Comparison of ENCODE assay signal across 1 cellular context in the genomic region with DNA sequence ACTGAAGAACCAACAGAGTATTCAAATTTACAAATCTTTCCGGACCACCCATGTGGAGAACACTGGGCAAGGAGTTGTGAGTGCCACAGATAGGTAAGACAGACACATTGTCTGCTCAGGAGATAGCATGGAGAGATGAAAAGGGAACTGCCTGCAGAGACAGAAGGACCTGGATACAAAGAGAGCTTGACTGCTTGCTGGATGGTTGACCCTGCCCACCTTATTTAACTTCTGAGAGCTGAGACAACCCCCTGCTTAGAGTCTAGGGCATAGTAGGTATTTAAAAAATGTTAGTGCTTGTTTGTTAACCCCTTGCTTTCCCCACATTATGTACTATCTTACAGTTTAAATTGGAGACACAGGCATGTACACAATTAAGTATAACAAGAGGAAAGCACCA.
A peak's percentile ranks its signal among the peaks of the same experiment; 100 is the strongest.
TF ChIP-seq lines count a peak whose summit lies in the region.

No MANE protein-coding gene starts in this region.

TF ChIP-seq in GM23338, 12 proteins besides CTCF, POLR2A, EP300 and RAD21:
- TF ChIP-seq, protein P1, sequence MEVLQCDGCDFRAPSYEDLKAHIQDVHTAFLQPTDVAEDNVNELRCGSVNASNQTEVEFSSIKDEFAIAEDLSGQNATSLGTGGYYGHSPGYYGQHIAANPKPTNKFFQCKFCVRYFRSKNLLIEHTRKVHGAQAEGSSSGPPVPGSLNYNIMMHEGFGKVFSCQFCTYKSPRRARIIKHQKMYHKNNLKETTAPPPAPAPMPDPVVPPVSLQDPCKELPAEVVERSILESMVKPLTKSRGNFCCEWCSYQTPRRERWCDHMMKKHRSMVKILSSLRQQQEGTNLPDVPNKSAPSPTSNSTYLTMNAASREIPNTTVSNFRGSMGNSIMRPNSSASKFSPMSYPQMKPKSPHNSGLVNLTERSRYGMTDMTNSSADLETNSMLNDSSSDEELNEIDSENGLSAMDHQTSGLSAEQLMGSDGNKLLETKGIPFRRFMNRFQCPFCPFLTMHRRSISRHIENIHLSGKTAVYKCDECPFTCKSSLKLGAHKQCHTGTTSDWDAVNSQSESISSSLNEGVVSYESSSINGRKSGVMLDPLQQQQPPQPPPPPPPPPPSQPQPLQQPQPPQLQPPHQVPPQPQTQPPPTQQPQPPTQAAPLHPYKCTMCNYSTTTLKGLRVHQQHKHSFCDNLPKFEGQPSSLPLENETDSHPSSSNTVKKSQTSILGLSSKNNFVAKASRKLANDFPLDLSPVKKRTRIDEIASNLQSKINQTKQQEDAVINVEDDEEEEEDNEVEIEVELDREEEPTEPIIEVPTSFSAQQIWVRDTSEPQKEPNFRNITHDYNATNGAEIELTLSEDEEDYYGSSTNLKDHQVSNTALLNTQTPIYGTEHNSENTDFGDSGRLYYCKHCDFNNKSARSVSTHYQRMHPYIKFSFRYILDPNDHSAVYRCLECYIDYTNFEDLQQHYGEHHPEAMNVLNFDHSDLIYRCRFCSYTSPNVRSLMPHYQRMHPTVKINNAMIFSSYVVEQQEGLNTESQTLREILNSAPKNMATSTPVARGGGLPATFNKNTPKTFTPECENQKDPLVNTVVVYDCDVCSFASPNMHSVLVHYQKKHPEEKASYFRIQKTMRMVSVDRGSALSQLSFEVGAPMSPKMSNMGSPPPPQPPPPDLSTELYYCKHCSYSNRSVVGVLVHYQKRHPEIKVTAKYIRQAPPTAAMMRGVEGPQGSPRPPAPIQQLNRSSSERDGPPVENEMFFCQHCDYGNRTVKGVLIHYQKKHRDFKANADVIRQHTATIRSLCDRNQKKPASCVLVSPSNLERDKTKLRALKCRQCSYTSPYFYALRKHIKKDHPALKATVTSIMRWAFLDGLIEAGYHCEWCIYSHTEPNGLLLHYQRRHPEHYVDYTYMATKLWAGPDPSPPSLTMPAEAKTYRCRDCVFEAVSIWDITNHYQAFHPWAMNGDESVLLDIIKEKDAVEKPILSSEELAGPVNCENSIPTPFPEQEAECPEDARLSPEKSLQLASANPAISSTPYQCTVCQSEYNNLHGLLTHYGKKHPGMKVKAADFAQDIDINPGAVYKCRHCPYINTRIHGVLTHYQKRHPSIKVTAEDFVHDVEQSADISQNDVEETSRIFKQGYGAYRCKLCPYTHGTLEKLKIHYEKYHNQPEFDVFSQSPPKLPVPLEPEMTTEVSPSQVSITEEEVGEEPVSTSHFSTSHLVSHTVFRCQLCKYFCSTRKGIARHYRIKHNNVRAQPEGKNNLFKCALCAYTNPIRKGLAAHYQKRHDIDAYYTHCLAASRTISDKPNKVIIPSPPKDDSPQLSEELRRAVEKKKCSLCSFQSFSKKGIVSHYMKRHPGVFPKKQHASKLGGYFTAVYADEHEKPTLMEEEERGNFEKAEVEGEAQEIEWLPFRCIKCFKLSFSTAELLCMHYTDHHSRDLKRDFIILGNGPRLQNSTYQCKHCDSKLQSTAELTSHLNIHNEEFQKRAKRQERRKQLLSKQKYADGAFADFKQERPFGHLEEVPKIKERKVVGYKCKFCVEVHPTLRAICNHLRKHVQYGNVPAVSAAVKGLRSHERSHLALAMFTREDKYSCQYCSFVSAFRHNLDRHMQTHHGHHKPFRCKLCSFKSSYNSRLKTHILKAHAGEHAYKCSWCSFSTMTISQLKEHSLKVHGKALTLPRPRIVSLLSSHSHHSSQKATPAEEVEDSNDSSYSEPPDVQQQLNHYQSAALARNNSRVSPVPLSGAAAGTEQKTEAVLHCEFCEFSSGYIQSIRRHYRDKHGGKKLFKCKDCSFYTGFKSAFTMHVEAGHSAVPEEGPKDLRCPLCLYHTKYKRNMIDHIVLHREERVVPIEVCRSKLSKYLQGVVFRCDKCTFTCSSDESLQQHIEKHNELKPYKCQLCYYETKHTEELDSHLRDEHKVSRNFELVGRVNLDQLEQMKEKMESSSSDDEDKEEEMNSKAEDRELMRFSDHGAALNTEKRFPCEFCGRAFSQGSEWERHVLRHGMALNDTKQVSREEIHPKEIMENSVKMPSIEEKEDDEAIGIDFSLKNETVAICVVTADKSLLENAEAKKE (CRISPR knock-in tag; IDR thresholded peaks at IDR 0.05), result peak; percentile 81; the same call in 1 of the 2 replicates
- TF ChIP-seq CREB1 (CRISPR knock-in tag; IDR thresholded peaks at IDR 0.05; ENCODE audit: low read depth), result no peak
- no peak for TF ChIP-seq REST (IDR thresholded peaks at IDR 0.05; ENCODE audit: unreplicated experiment)
